In the genomic region with DNA sequence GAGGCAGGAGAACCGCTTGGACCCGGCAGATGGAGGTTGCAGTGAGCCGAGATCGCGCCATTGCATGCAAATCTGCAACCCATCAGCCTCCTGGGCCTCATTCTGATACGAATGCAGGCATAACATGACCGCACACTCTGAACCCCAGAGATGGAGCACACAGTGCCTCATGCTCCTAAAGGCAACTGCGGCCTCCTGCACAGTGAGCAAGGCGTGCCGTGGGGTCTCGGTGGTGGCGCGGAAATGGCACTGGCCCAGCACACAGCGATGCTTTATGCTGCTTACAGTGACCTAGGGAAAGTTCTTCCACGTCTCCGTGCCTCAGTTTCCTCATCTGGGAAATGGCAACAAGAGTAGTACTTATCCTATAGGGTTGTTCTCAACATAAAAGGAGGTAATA, we compare ENCODE assay signal across 7 cellular contexts.
"Had no signal": no experiment of that assay in that cellular context is flagged by ENCODE, and none has a peak within 500 bp of the region (broad histone marks: within the 10 kb centered on the region; RNA-seq: fewer than 3 reads in every experiment).

No MANE protein-coding gene starts in this region.

- H3K9me3 ChIP-seq: esophagus squamous epithelium had no signal

- DNase-seq: esophagus squamous epithelium had no signal

- H3K27me3 ChIP-seq: esophagus squamous epithelium had no signal

- H3K9me3 Mint-ChIP-seq: activated naive CD4-positive, alpha-beta T cell treated with anti-CD3 and anti-CD28 coated beads, Interleukin-2, amount 50 U/mL, for 24 hours; activated T-helper 2 cell treated with anti-CD3 and anti-CD28 coated beads, Interferon-gamma antibody, Interleukin-2, Interleukin-4, amounts not matched to agents 10 μg/mL and 5 μg/mL and 100 μg/mL, durations not matched to agents 14 hours and 24 hours and 36 hours; nephron; stimulated activated naive B cell treated with anti-CD40 and anti-IgM and Interleukin-4, amounts not matched to agents 10 μg/mL and 1 μg/mL and 100 μg/mL, for 72 hours; T-helper 2 cell treated with Interferon-gamma antibody and Interleukin-4, amounts not matched to agents 5 μg/mL and 100 μg/mL, for 36 hours; type B pancreatic cell had no signal

- H3K27me3 Mint-ChIP-seq: activated naive CD4-positive, alpha-beta T cell treated with anti-CD3 and anti-CD28 coated beads, Interleukin-2, amount 50 U/mL, for 24 hours had no signal
